Comparison of ENCODE assay signal across 11 cellular contexts in genomic region chr1:165910764-165911421, GRCh38.
DNase-seq lines count a peak whose midpoint lies in the region; ATAC-seq, FAIRE-seq and TF ChIP-seq lines count a peak whose summit lies in the region.
"Had no signal": no experiment of that assay in that cellular context is flagged by ENCODE, and none has a peak within 500 bp of the region (broad histone marks: within the 10 kb centered on the region; RNA-seq: fewer than 3 reads in every experiment).

No MANE protein-coding gene starts in this region.

- H3K9ac ChIP-seq in H1 (replicated peaks in 1 of 4; ENCODE audit: extremely low read depth in 1 of 4, low read depth in 3 of 4, low read length in 3 of 4) (no peak overlapping the region), HepG2 (ENCODE audit: insufficient read depth, low read depth, low read length) (peak overlapping the region; percentile 43), rectal smooth muscle tissue (ENCODE audit: low read length) (no peak overlapping the region)

- in situ Hi-C loops in HepG2 (cut with HindIII; ENCODE audit: extremely low pct_ligation_motif_present, low pct_unique_long_range_greater_than_20kb): loop anchor here (5.0 to 25.0 kb wide), 2 partner anchors 214 to 499 kb away; partner anchors contain the start of gene ALDH9A1

- DNase-seq in GM23338 (ENCODE audit: low spot score) (no peak), H1 (ENCODE audit: low read depth in 1 of 2, low spot score in 2 of 2) (no peak), HepG2 (ENCODE audit: low spot score) (peak; percentile 90), DMS79 treated with DMSO at 0.1 percent for 48 hours (lab: John Stamatoyannopoulos, UW) (no peak), AML-193 (lab: John Stamatoyannopoulos, UW) (no peak)
- no peak for DNase-seq in activated CD4-positive, alpha-beta T cell treated with anti-CD3 and anti-CD28 coated beads, Interleukin-2, amount 50 U/mL, for 48 hours
- DNase-seq: Karpas-422, SIG-M5, WERI-Rb-1 had no signal

- H3K36me3 Mint-ChIP-seq in GM23338 (ENCODE audit: low read depth): peaks cover 43% of the 10 kb centered on the region

- H3K9me3 Mint-ChIP-seq in GM23338: no peaks in the 10 kb centered on the region; the same call in 2 of the 3 replicates

- H2BK20ac ChIP-seq in H1 (ENCODE audit: low read length): no peak overlapping the region

- peaks cover 2% of the 10 kb centered on the region; the same call in 1 of the 3 replicates for H3K4me1 Mint-ChIP-seq in GM23338

- H2BK5ac ChIP-seq in H1 (ENCODE audit: low read depth, low read length): peak overlapping the region; percentile 26; the same call in 1 of the 2 replicates

- H3K4me1 ChIP-seq in GM23338 (ENCODE audit: insufficient read depth) (no peaks in the 10 kb centered on the region), H1 (replicated peaks in 1 of 4; ENCODE audit: control insufficient read depth in 3 of 4, insufficient read depth in 4 of 4, low read length in 3 of 4) (no peaks in the 10 kb centered on the region), HepG2 (ENCODE audit: insufficient read depth, low read length) (peaks cover 79% of the 10 kb centered on the region), rectal smooth muscle tissue (ENCODE audit: control insufficient read depth, insufficient read depth, low read length) (no peaks in the 10 kb centered on the region)

- H3K27me3 ChIP-seq in GM23338 (ENCODE audit: insufficient read depth): no peaks in the 10 kb centered on the region
- H3K27me3 ChIP-seq in H1 (replicated peaks in 1 of 4; ENCODE audit: control insufficient read depth in 3 of 4, extremely low read depth in 1 of 4, insufficient read depth in 3 of 4, low read length in 3 of 4): no peaks in the 10 kb centered on the region
- H3K27me3 ChIP-seq in HepG2 (ENCODE audit: control insufficient read depth in 1 of 2, insufficient read depth in 2 of 2, low read length in 2 of 2): no peaks in the 10 kb centered on the region
- H3K27me3 ChIP-seq in rectal smooth muscle tissue (ENCODE audit: control insufficient read depth, insufficient read depth, low read length): no peaks in the 10 kb centered on the region

- H3K79me1 ChIP-seq in H1 (ENCODE audit: low read depth, low read length): no peaks in the 10 kb centered on the region

- TF ChIP-seq CTCF in GM23338 (conservative IDR thresholded peaks at IDR 0.05; ENCODE audit: low read depth in 2 of 2) (no peak), H1 (IDR thresholded peaks at IDR 0.05; ENCODE audit: control extremely low read depth in 1 of 3, insufficient read depth in 1 of 3, low read depth in 1 of 3, low read length in 3 of 3) (no peak), HepG2 (CRISPR knock-in tag; IDR thresholded peaks at IDR 0.05) (no peak; the same call in 1 of the 2 replicates)

- no peak overlapping the region for H3K23ac ChIP-seq in H1 (ENCODE audit: insufficient read length)

- H4K5ac ChIP-seq in H1 (ENCODE audit: insufficient read length, low read depth, low read length): no peak overlapping the region

- no peak overlapping the region for H2AFZ ChIP-seq in GM23338
- H2AFZ ChIP-seq in H1 (ENCODE audit: low read length): no peak overlapping the region
- H2AFZ ChIP-seq in HepG2 (ENCODE audit: low read length): no peak overlapping the region

- POLR2A ChIA-PET in H1 (lab: Charles Lee; ENCODE audit: partially characterized antibody) (no interaction called here), HepG2 (lab: Yijun Ruan, JAX) (interaction anchor here (0.6 to 3.2 kb wide), 14 partner anchors 8 to 928 kb away, joined by 3 to 31 read pairs (median 4); partner anchors contain the start of genes ALDH9A1, MGST3, POGK and TMCO1)

- H3K9me2 ChIP-seq in GM23338 (ENCODE audit: insufficient read depth): no peaks in the 10 kb centered on the region

- H3F3A ChIP-seq in GM23338 (replicated peaks; ENCODE audit: low read depth): 0 out of 2 replicates have a peak, but pooled peaks cover 3% of the 10 kb centered on the region

- FAIRE-seq in H1 (lab: Jason Lieb, UNC): no peak
- FAIRE-seq in HepG2 (lab: Jason Lieb, UNC): peak; percentile 61

- no peak overlapping the region for H3K4me2 ChIP-seq in GM23338
- no peak overlapping the region for H3K4me2 ChIP-seq in H1 (ENCODE audit: insufficient read depth in 1 of 2, low read depth in 2 of 2, low read length in 2 of 2)
- H3K4me2 ChIP-seq in HepG2 (ENCODE audit: low read depth, low read length): peak overlapping the region; percentile 72

- H3K9me3 ChIP-seq in H1 (ENCODE audit: insufficient read depth in 2 of 2, low read depth in 1 of 2, low read length in 1 of 2): no peaks in the 10 kb centered on the region
- no peaks in the 10 kb centered on the region for H3K9me3 ChIP-seq in HepG2 (ENCODE audit: low read length)

- H2BK120ac ChIP-seq in H1 (replicated peaks; ENCODE audit: low read depth, low read length): no peak overlapping the region

- H3K23me2 ChIP-seq in H1 (ENCODE audit: low read depth, low read length): no peaks in the 10 kb centered on the region

- TF ChIP-seq RAD21 in H1 (IDR thresholded peaks at IDR 0.05 in 1 of 2, conservative IDR thresholded peaks at IDR 0.05 in 1 of 2; ENCODE audit: low read depth in 2 of 2, low read length in 2 of 2): no peak
- TF ChIP-seq RAD21 in HepG2 (CRISPR knock-in tag; IDR thresholded peaks at IDR 0.05): peak; percentile 13; the same call in 1 of the 2 replicates

- no peak overlapping the region for H2BK12ac ChIP-seq in H1 (ENCODE audit: low read depth, low read length)

- H3K36me3 ChIP-seq in GM23338 (ENCODE audit: insufficient read depth) (peaks cover 21% of the 10 kb centered on the region), H1 (ENCODE audit: control insufficient read depth in 2 of 4, insufficient read depth in 4 of 4, low read length in 3 of 4) (peaks cover 13 to 48% (median 31%) of the 10 kb centered on the region in 4 experiments), HepG2 (replicated peaks in 1 of 2; ENCODE audit: control insufficient read depth in 1 of 2, insufficient read depth in 2 of 2, low read length in 2 of 2) (peaks cover 12 to 36% of the 10 kb centered on the region in 2 experiments), rectal smooth muscle tissue (ENCODE audit: control insufficient read depth, insufficient read depth, low read length) (peaks cover 2% of the 10 kb centered on the region)

- H3K14ac ChIP-seq in H1 (ENCODE audit: insufficient read length): no peak overlapping the region

- peaks cover 6% of the 10 kb centered on the region for H4K20me1 ChIP-seq in GM23338 (replicated peaks; ENCODE audit: insufficient read depth)
- peaks cover 4 to 6% of the 10 kb centered on the region in 2 experiments for H4K20me1 ChIP-seq in H1 (replicated peaks in 1 of 2; ENCODE audit: control insufficient read depth in 1 of 2, insufficient read depth in 2 of 2, low read length in 2 of 2)
- H4K20me1 ChIP-seq in HepG2 (ENCODE audit: insufficient read depth, low read length): no peaks in the 10 kb centered on the region

- H3K4me3 ChIP-seq in GM23338: no peak overlapping the region
- no peak overlapping the region for H3K4me3 ChIP-seq in H1 (ENCODE audit: extremely low read depth in 1 of 4, insufficient read depth in 2 of 4, low read depth in 3 of 4, low read length in 4 of 4)
- H3K4me3 ChIP-seq in HepG2 (replicated peaks in 1 of 3; ENCODE audit: insufficient read depth in 1 of 3, low read depth in 2 of 3, low read length in 3 of 3): peak overlapping the region in 2 of 3 experiments; percentile 2 to 54; a peak in 5 of 6 replicates
- peak overlapping the region; percentile 4 for H3K4me3 ChIP-seq in rectal smooth muscle tissue (ENCODE audit: low read length)

- peaks cover 18% of the 10 kb centered on the region for H3K27me3 Mint-ChIP-seq in GM23338 (ENCODE audit: insufficient read depth, low read depth, poor library complexity)

- 0 out of 2 replicates have a peak overlapping the region, but pooled peaks have one; percentile 55 for H3K27ac ChIP-seq in GM23338 (ENCODE audit: low read depth)
- no peak overlapping the region; the same call in 1 of the 2 replicates for H3K27ac ChIP-seq in H1 (ENCODE audit: low read depth, low read length)
- peak overlapping the region; percentile 80 for H3K27ac ChIP-seq in HepG2 (ENCODE audit: extremely low read length, insufficient read depth, low read length)
- H3K27ac ChIP-seq in rectal smooth muscle tissue (ENCODE audit: low read depth, low read length): no peak overlapping the region
- H3K27ac ChIP-seq: WERI-Rb-1 had no signal

- no TSS peak for BruUV-seq in HepG2 (replicated peaks; lab: Mats Ljungman, UMichigan)

- H3K4me3 Mint-ChIP-seq in GM23338: no peak overlapping the region

- no peak overlapping the region for H4K8ac ChIP-seq in H1 (ENCODE audit: extremely low read depth, insufficient read depth, low read length)

- WGBS in H1 (ENCODE audit: extremely low coverage in 1 of 2, insufficient coverage in 1 of 2, insufficient read length in 1 of 2, insufficient replicate concordance in 2 of 2, low coverage in 1 of 2, low lambda C conversion rate in 2 of 2, missing lambda C conversion rate in 1 of 2), 2 experiments: 89% methylated on average over 13 of the region's 14 CpGs; no CpG with 5 or more reads in 1 of the 2 experiments
- WGBS in HepG2 (ENCODE audit: low lambda C conversion rate): 0% methylated on average over 7 of the region's 14 CpGs

- H4K91ac ChIP-seq in H1 (replicated peaks; ENCODE audit: insufficient read length, low read length): no peak overlapping the region

- H3K18ac ChIP-seq in H1 (ENCODE audit: extremely low read depth, low read length): no peak overlapping the region

- TF ChIP-seq EP300 in H1 (IDR thresholded peaks at IDR 0.05; ENCODE audit: borderline replicate concordance in 1 of 2, low read depth in 2 of 2, low read length in 2 of 2) (no peak), HepG2 (IDR thresholded peaks at IDR 0.05; ENCODE audit: low read depth in 2 of 2, low read length in 2 of 2) (peak in 1 of 2 experiments; percentile 74; a peak in 2 of 4 replicates), HepG2 (CRISPR knock-in tag; IDR thresholded peaks at IDR 0.05; ENCODE audit: borderline replicate concordance) (peak; percentile 58; the same call in 1 of the 2 replicates)

- no peaks in the 10 kb centered on the region; the same call in 1 of the 2 replicates for H3K79me2 ChIP-seq in GM23338 (replicated peaks; ENCODE audit: insufficient read depth)
- H3K79me2 ChIP-seq in H1 (ENCODE audit: control insufficient read depth in 1 of 2, insufficient read depth in 2 of 2, low read length in 2 of 2): no peaks in the 10 kb centered on the region
- H3K79me2 ChIP-seq in HepG2 (ENCODE audit: insufficient read depth, low read length): no peaks in the 10 kb centered on the region

- no peak overlapping the region for H3K56ac ChIP-seq in H1 (replicated peaks; ENCODE audit: insufficient read length, low read depth, low read length)

- H3K4ac ChIP-seq in H1 (replicated peaks; ENCODE audit: insufficient read length, low read depth, low read length): no peak overlapping the region

- CTCF ChIA-PET in H1 (lab: Charles Lee; ENCODE audit: partially characterized antibody): interaction anchor here (0.6 to 7.9 kb wide), 4 partner anchors 15 to 506 kb away, joined by 3 to 75 read pairs (median 3); no protein-coding TSS in a partner anchor
- CTCF ChIA-PET in HepG2 (lab: Yijun Ruan, JAX; ENCODE audit: low intra/inter-chr PET ratio, low total read pairs): no interaction called here

- no peak overlapping the region for H2BK15ac ChIP-seq in H1 (ENCODE audit: low read length)

- no peak overlapping the region for H2AK5ac ChIP-seq in H1 (ENCODE audit: low read depth, low read length)

- no peak for ATAC-seq in GM23338
- ATAC-seq in HepG2: peak; percentile 91
- ATAC-seq in HG02571 (IDR thresholded peaks at IDR 0.05; ENCODE audit: unreplicated experiment): no peak

- H3K27ac Mint-ChIP-seq in GM23338: no peak overlapping the region

- intact Hi-C loops in HepG2 (cut with micrococcal nuclease; ENCODE audit: unreplicated experiment): loop anchor here (1.0 to 10.0 kb wide), 7 partner anchors 11 to 776 kb away; partner anchors contain the start of genes ALDH9A1 and TMCO1

- TF ChIP-seq POLR2A in H1 (IDR thresholded peaks at IDR 0.05; ENCODE audit: control extremely low read depth in 1 of 2, low read depth in 2 of 2, low read length in 2 of 2) (peak in 1 of 2 experiments; percentile 31; a peak in 1 of 3 replicates), HepG2 (IDR thresholded peaks at IDR 0.05; ENCODE audit: insufficient read depth in 1 of 2, low read depth in 2 of 2, low read length in 2 of 2) (peak; percentile 28 to 52; a peak in 2 of 4 replicates)

Comparison
In these comparisons a context has a peak if more than half of its experiments do, and no peak if none do; other contexts are left out.
1. H3K27ac ChIP-seq: peak in GM23338 (single experiment) and HepG2 (single experiment); none in H1 (single experiment) and rectal smooth muscle tissue (single experiment).
2. H3K4me3 ChIP-seq: peak in HepG2 (2 of 3) and rectal smooth muscle tissue (single experiment); none in GM23338 (single experiment) and H1 (0 of 4).